ENCODE assay signal across 19 cellular contexts in genomic region chr11:92834296-92835020, GRCh38.
DNase-seq lines count a peak whose midpoint lies in the region; ATAC-seq, FAIRE-seq and TF ChIP-seq lines count a peak whose summit lies in the region.
"Had no signal": no experiment of that assay in that cellular context is flagged by ENCODE, and none has a peak within 500 bp of the region (broad histone marks: within the 10 kb centered on the region; RNA-seq: fewer than 3 reads in every experiment).

No MANE protein-coding gene starts in this region.

- H3K27ac ChIP-seq in RWPE1: no peak overlapping the region
- H3K27ac ChIP-seq: A549 had no signal

- peaks cover 10% of the 10 kb centered on the region for H3K27me3 ChIP-seq in bronchial epithelial cell (ENCODE audit: control insufficient read depth, insufficient read depth, low read length)
- H3K27me3 ChIP-seq: BE2C had no signal

- ATAC-seq in HG03025 (IDR thresholded peaks at IDR 0.05; ENCODE audit: low FRiP score, unreplicated experiment): no peak
- ATAC-seq: A549; CD8-positive, alpha-beta T cell had no signal

- CTCF ChIA-PET in RWPE1 (lab: Yijun Ruan, JAX): interaction anchor here (0.6 kb wide), 2 partner anchors 12 to 20 kb away, joined by 3 read pairs; no protein-coding TSS in a partner anchor

- no peak overlapping the region for H3K4me3 ChIP-seq in bronchial epithelial cell (ENCODE audit: low read depth, low read length)
- H3K4me3 ChIP-seq: A549, HAP-1 had no signal

- DNase-seq in DMS79 (lab: John Stamatoyannopoulos, UW) (peak; percentile 68), DMS79 treated with DMSO at 0.1 percent for 48 hours (lab: John Stamatoyannopoulos, UW) (peak; percentile 72), RWPE1 (ENCODE audit: low spot score) (peak; percentile 12), bronchial epithelial cell (ENCODE audit: low read depth) (peak; percentile 77), GM13976 (ENCODE audit: low spot score) (no peak)
- DNase-seq in stimulated activated CD8-positive, alpha-beta memory T cell treated with anti-CD3 and anti-CD28 coated beads, Interleukin-4, amount 100 ng/mL, for 48 hours: no peak
- no peak for DNase-seq in activated effector memory CD4-positive, alpha-beta T cell treated with Interleukin-2 at 50 U/mL for 16 hours
- DNase-seq: BE2C; CD8-positive, alpha-beta T cell; COR-L47; DMS153; GF-D8; HFFc6 had no signal

- peak; percentile 85 for FAIRE-seq in bronchial epithelial cell (lab: Jason Lieb, UNC)
- FAIRE-seq: A549, D721Med, H1, HTR-8/SVneo had no signal

- in situ Hi-C loops in GM13976 (cut with MboI; ENCODE audit: low sequenced_read_pairs, unreplicated experiment): no loop called here

- H3K36me3 ChIP-seq in bronchial epithelial cell (ENCODE audit: control insufficient read depth, insufficient read depth, low read length): no peaks in the 10 kb centered on the region
- H3K36me3 ChIP-seq: BE2C, HAP-1 had no signal

- POLR2A ChIA-PET in RWPE1 (lab: Yijun Ruan, JAX; ENCODE audit: low non-redundant PET): no interaction called here

- TF ChIP-seq CTCF in RWPE1 (conservative IDR thresholded peaks at IDR 0.05; ENCODE audit: low read depth): no peak
- no peak for TF ChIP-seq CTCF in bronchial epithelial cell (IDR thresholded peaks at IDR 0.05; ENCODE audit: insufficient read depth, low read length, severe bottlenecking)
- no peak for TF ChIP-seq CTCF in GM13976 (IDR thresholded peaks at IDR 0.05; ENCODE audit: borderline replicate concordance, control extremely low read depth, extremely low read depth, insufficient read depth, missing control alignments)

Comparison
In these comparisons a context has a peak if more than half of its experiments do, and no peak if none do; other contexts are left out.
1. DNase-seq: peak in DMS79 (single experiment), DMS79 treated with DMSO at 0.1 percent for 48 hours (single experiment), RWPE1 (single experiment) and bronchial epithelial cell (single experiment); none in GM13976 (single experiment), stimulated activated CD8-positive, alpha-beta memory T cell treated with anti-CD3 and anti-CD28 coated beads, Interleukin-4, amount 100 ng/mL, for 48 hours (single experiment) and activated effector memory CD4-positive, alpha-beta T cell treated with Interleukin-2 at 50 U/mL for 16 hours (single experiment).